In genomic region chr4:113564493-113564892, GRCh38 we compare ENCODE assay signal across 10 cellular contexts.
DNase-seq lines count a peak whose midpoint lies in the region; ATAC-seq, FAIRE-seq and TF ChIP-seq lines count a peak whose summit lies in the region.
"Had no signal": no experiment of that assay in that cellular context is flagged by ENCODE, and none has a peak within 500 bp of the region (broad histone marks: within the 10 kb centered on the region; RNA-seq: fewer than 3 reads in every experiment).

No MANE protein-coding gene starts in this region.

- no peaks in the 10 kb centered on the region for H3K9me1 ChIP-seq in endothelial cell of umbilical vein (replicated peaks; ENCODE audit: control insufficient read depth, extremely low read depth, insufficient read depth, low read length)

- no peak overlapping the region for H2AFZ ChIP-seq in endothelial cell of umbilical vein (ENCODE audit: low read depth, low read length)

- H3K27ac ChIP-seq in endothelial cell of umbilical vein (ENCODE audit: insufficient read depth, low read depth, low read length) (no peak overlapping the region), left ventricle myocardium inferior (replicated peaks) (no peak overlapping the region), testis (no peak overlapping the region)
- H3K27ac ChIP-seq: SK-N-MC had no signal

- BruUV-seq in endothelial cell of umbilical vein (replicated peaks; lab: Mats Ljungman, UMichigan): no TSS peak

- H3K4me1 ChIP-seq in endothelial cell of umbilical vein (ENCODE audit: control insufficient read depth, extremely low read depth, insufficient read depth, low read length) (peaks cover 18% of the 10 kb centered on the region), left ventricle myocardium inferior (peaks cover 48% of the 10 kb centered on the region), testis (no peaks in the 10 kb centered on the region)

- H3K79me2 ChIP-seq in endothelial cell of umbilical vein (ENCODE audit: control insufficient read depth, insufficient read depth, low read length): no peaks in the 10 kb centered on the region

- 90 to 92% methylated on average over 3 of the region's 3 CpGs for WGBS in testis, 2 donors

- DNase-seq in endothelial cell of umbilical vein (ENCODE audit: low read depth, low spot score) (no peak), left ventricle myocardium inferior (no peak), NCI-H187 (lab: John Stamatoyannopoulos, UW) (no peak), D721Med (ENCODE audit: insufficient read length, low spot score) (no peak), testis (no peak)
- DNase-seq: activated naive CD4-positive, alpha-beta T cell treated with Interleukin-2 at 50 U/mL for 16 hours had no signal

- POLR2A ChIA-PET in endothelial cell of umbilical vein (lab: Charles Lee): no interaction called here

- no peaks in the 10 kb centered on the region for H3K27me3 ChIP-seq in endothelial cell of umbilical vein (ENCODE audit: control insufficient read depth in 2 of 2, insufficient read depth in 2 of 2, low read length in 2 of 2)
- H3K27me3 ChIP-seq in left ventricle myocardium inferior (ENCODE audit: low read depth): no peaks in the 10 kb centered on the region
- H3K27me3 ChIP-seq in testis: no peaks in the 10 kb centered on the region

- intact Hi-C loops in endothelial cell of umbilical vein (cut with micrococcal nuclease) (loop anchor here (10.0 kb wide), 1 partner anchor 330 kb away; no protein-coding TSS in a partner anchor), left ventricle myocardium inferior (cut with micrococcal nuclease) (no loop called here), testis (cut with DNase I; ENCODE audit: low total_unique reads) (no loop called here)

- TF ChIP-seq POLR2A in endothelial cell of umbilical vein (IDR thresholded peaks at IDR 0.05; ENCODE audit: low read depth, low read length) (no peak), testis (IDR thresholded peaks at IDR 0.05) (no peak)

- CTCF ChIA-PET in endothelial cell of umbilical vein (lab: Charles Lee): interaction anchor here (2.3 kb wide), 1 partner anchor 17 kb away, joined by 15 read pairs; no protein-coding TSS in a partner anchor

- peak overlapping the region; percentile 35 for H3K4me2 ChIP-seq in endothelial cell of umbilical vein (ENCODE audit: insufficient read depth, low read length)

- H3K36me3 ChIP-seq in endothelial cell of umbilical vein (ENCODE audit: control insufficient read depth in 2 of 2, extremely low read depth in 1 of 2, insufficient read depth in 2 of 2, low read length in 2 of 2) (no peaks in the 10 kb centered on the region), left ventricle myocardium inferior (no peaks in the 10 kb centered on the region), testis (ENCODE audit: low read depth, missing control alignments) (no peaks in the 10 kb centered on the region)

- H3K9me3 ChIP-seq in endothelial cell of umbilical vein (replicated peaks; ENCODE audit: control insufficient read depth, insufficient read depth, low read length): no peaks in the 10 kb centered on the region
- H3K9me3 ChIP-seq in left ventricle myocardium inferior (replicated peaks): no peaks in the 10 kb centered on the region
- H3K9me3 ChIP-seq in testis: no peaks in the 10 kb centered on the region

- dilution Hi-C loops in endothelial cell of umbilical vein (cut with MboI; ENCODE audit: extremely low pct_ligation_motif_present, low sequenced_read_pairs): no loop called here

- FAIRE-seq in endothelial cell of umbilical vein (lab: Jason Lieb, UNC) (no peak), D721Med (lab: Jason Lieb, UNC) (no peak)

- H4K20me1 ChIP-seq in endothelial cell of umbilical vein (replicated peaks; ENCODE audit: control insufficient read depth, extremely low read depth, insufficient read depth, low read length): no peaks in the 10 kb centered on the region

- TF ChIP-seq CTCF in endothelial cell of umbilical vein (IDR thresholded peaks at IDR 0.05; ENCODE audit: extremely low read depth in 1 of 2, insufficient read depth in 1 of 2, low read depth in 1 of 2, low read length in 2 of 2): no peak
- TF ChIP-seq CTCF in left ventricle myocardium inferior (IDR thresholded peaks at IDR 0.05; ENCODE audit: borderline replicate concordance): no peak
- TF ChIP-seq CTCF in D721Med (IDR thresholded peaks at IDR 0.05; ENCODE audit: insufficient read depth, missing control alignments): no peak
- TF ChIP-seq CTCF in testis (IDR thresholded peaks at IDR 0.05): no peak

- peak; percentile 19 for ATAC-seq in GM19023 (IDR thresholded peaks at IDR 0.05; ENCODE audit: unreplicated experiment)
- ATAC-seq in GM21825 (IDR thresholded peaks at IDR 0.05; ENCODE audit: unreplicated experiment): peak; percentile 30
- peak; percentile 26 for ATAC-seq in HG03457 (IDR thresholded peaks at IDR 0.05; ENCODE audit: unreplicated experiment)

- H3K4me3 ChIP-seq in endothelial cell of umbilical vein (replicated peaks in 1 of 3; ENCODE audit: insufficient read depth in 1 of 3, low read depth in 1 of 3, low read length in 3 of 3) (no peak overlapping the region), left ventricle myocardium inferior (no peak overlapping the region), testis (no peak overlapping the region)
- H3K4me3 ChIP-seq: SK-N-MC had no signal

- no peak overlapping the region for H3K9ac ChIP-seq in endothelial cell of umbilical vein (replicated peaks; ENCODE audit: extremely low read depth, insufficient read depth, low read length)

TF ChIP-seq in endothelial cell of umbilical vein, 7 proteins besides CTCF, POLR2A, EP300 and RAD21:
- TF ChIP-seq EZH2 (IDR thresholded peaks at IDR 0.05; ENCODE audit: borderline replicate concordance, low read depth, low read length, severe bottlenecking) (no peak), GATA2 (IDR thresholded peaks at IDR 0.05; ENCODE audit: insufficient read depth, insufficient read length, low read depth, low read length) (no peak), FOS (IDR thresholded peaks at IDR 0.05; ENCODE audit: borderline replicate concordance, insufficient read depth, low read length) (no peak), MYC (IDR thresholded peaks at IDR 0.05; ENCODE audit: low read depth, low read length) (no peak), JUN (IDR thresholded peaks at IDR 0.05; ENCODE audit: borderline replicate concordance, insufficient read depth, insufficient read length, low read depth) (no peak), MAX (IDR thresholded peaks at IDR 0.05; ENCODE audit: insufficient read depth, insufficient read length) (no peak), POLR2AphosphoS5 (IDR thresholded peaks at IDR 0.05; ENCODE audit: insufficient read depth, low read depth, low read length) (no peak)
